In genomic region chrX:1537716-1538090, GRCh38 we compare ENCODE assay signal across 12 cellular contexts. TPM values are rescaled to one million over a fixed set of nuclear protein-coding genes. Genes with fewer than 3 reads are reported as not detected.
DNase-seq lines count a peak whose midpoint lies in the region; ATAC-seq and TF ChIP-seq lines count a peak whose summit lies in the region.
"Not testable (repeated sequence)": the region's sequence is repeated elsewhere in the genome, so short reads cannot be mapped to it uniquely, and the experiment has no call there.
"Had no signal": no experiment of that assay in that cellular context is flagged by ENCODE, and none has a peak within 500 bp of the region (broad histone marks: within the 10 kb centered on the region; RNA-seq: fewer than 3 reads in every experiment).

No MANE protein-coding gene starts in this region.

- peak overlapping the region; percentile 96 for H3K27ac ChIP-seq in DND-41 (ENCODE audit: low read length)
- peak overlapping the region; percentile 79 for H3K27ac ChIP-seq in effector memory CD4-positive, alpha-beta T cell (ENCODE audit: insufficient read depth, low read length, poor library complexity, severe bottlenecking)
- H3K27ac ChIP-seq in skin epidermis = peak overlapping the region in 14 of 21 experiments; percentile 28 to 92 (median 64)
- peak overlapping the region; percentile 45 to 86 (median 70) for H3K27ac ChIP-seq in upper lobe of left lung

- peak overlapping the region; percentile 79 for H2AFZ ChIP-seq in DND-41 (ENCODE audit: low read depth, low read length)

- WGBS in upper lobe of left lung, 2 donors = 65 to 66% methylated on average over 7 of the region's 7 CpGs

- not testable (repeated sequence) for DNase-seq in DND-41; NB4 (ENCODE audit: low read depth); activated CD4-positive, alpha-beta T cell treated with anti-CD3 and anti-CD28 coated beads for 36 hours; effector memory CD4-positive, alpha-beta T cell; upper lobe of left lung

- TF ChIP-seq EP300 in upper lobe of left lung (IDR thresholded peaks at IDR 0.05) = not testable (repeated sequence)

- H3K4me1 ChIP-seq in DND-41 (ENCODE audit: insufficient read depth, low read length) (peaks cover 32% of the 10 kb centered on the region), mononuclear cell (ENCODE audit: insufficient read depth, low read length) (peaks cover 22% of the 10 kb centered on the region)
- not testable (repeated sequence) for H3K4me1 ChIP-seq in effector memory CD4-positive, alpha-beta T cell (ENCODE audit: control insufficient read depth, insufficient read depth, low read length, poor library complexity, severe bottlenecking); upper lobe of left lung

- H3K4me2 ChIP-seq in DND-41 (ENCODE audit: insufficient read depth, low read length) = peak overlapping the region; percentile 98

- not testable (repeated sequence) for H3K9me3 Mint-ChIP-seq in activated CD4-positive, alpha-beta T cell treated with anti-CD3 and anti-CD28 coated beads for 36 hours (ENCODE audit: low read depth); activated naive CD4-positive, alpha-beta T cell treated with anti-CD3 and anti-CD28 coated beads, Interleukin-2, amount 50 U/mL, for 24 hours

- peaks cover 12% of the 10 kb centered on the region for H3K36me3 ChIP-seq in DND-41 (ENCODE audit: insufficient read depth, low read length)
- not testable (repeated sequence) for H3K36me3 ChIP-seq in effector memory CD4-positive, alpha-beta T cell (ENCODE audit: control insufficient read depth, insufficient read depth, low read length); upper lobe of left lung

- H3K9ac ChIP-seq in DND-41 (ENCODE audit: low read depth, low read length) = peak overlapping the region; percentile 89

- POLR2A ChIA-PET in activated CD4-positive, alpha-beta T cell treated with anti-CD3 and anti-CD28 coated beads for 36 hours (lab: Charles Lee) = not testable (repeated sequence)

- H3K4me3 ChIP-seq in DND-41 (ENCODE audit: low read depth in 1 of 2, low read length in 2 of 2) = peak overlapping the region; percentile 87 to 99; a peak in 3 of 4 replicates
- H3K4me3 ChIP-seq in NB4 (ENCODE audit: low read depth, low read length) = peak overlapping the region; percentile 93
- peak overlapping the region; percentile 71 for H3K4me3 ChIP-seq in effector memory CD4-positive, alpha-beta T cell (ENCODE audit: insufficient read depth, low read depth, low read length, poor library complexity, severe bottlenecking)
- H3K4me3 ChIP-seq in mononuclear cell (ENCODE audit: low read length) = peak overlapping the region; percentile 98
- H3K4me3 ChIP-seq in skin epidermis = peak overlapping the region in 2 of 7 experiments; percentile 37 to 41
- peak overlapping the region in 2 of 4 donors; percentile 48 to 49 for H3K4me3 ChIP-seq in upper lobe of left lung

- peak overlapping the region; percentile 93 for H3K27ac Mint-ChIP-seq in activated CD4-positive, alpha-beta T cell treated with anti-CD3 and anti-CD28 coated beads for 36 hours
- H3K27ac Mint-ChIP-seq in activated naive CD4-positive, alpha-beta T cell treated with anti-CD3 and anti-CD28 coated beads, Interleukin-2, amount 50 U/mL, for 24 hours = peak overlapping the region; percentile 97

- peaks cover 12% of the 10 kb centered on the region for H3K4me1 Mint-ChIP-seq in activated CD4-positive, alpha-beta T cell treated with anti-CD3 and anti-CD28 coated beads for 36 hours
- H3K4me1 Mint-ChIP-seq in activated naive CD4-positive, alpha-beta T cell treated with anti-CD3 and anti-CD28 coated beads, Interleukin-2, amount 50 U/mL, for 24 hours = peaks cover 28% of the 10 kb centered on the region

- H3K36me3 Mint-ChIP-seq in activated CD4-positive, alpha-beta T cell treated with anti-CD3 and anti-CD28 coated beads for 36 hours (ENCODE audit: low read depth); activated naive CD4-positive, alpha-beta T cell treated with anti-CD3 and anti-CD28 coated beads, Interleukin-2, amount 50 U/mL, for 24 hours: not testable (repeated sequence)

- H3K27me3 Mint-ChIP-seq in activated CD4-positive, alpha-beta T cell treated with anti-CD3 and anti-CD28 coated beads for 36 hours; activated naive CD4-positive, alpha-beta T cell treated with anti-CD3 and anti-CD28 coated beads, Interleukin-2, amount 50 U/mL, for 24 hours: not testable (repeated sequence)

- intact Hi-C loops in activated CD4-positive, alpha-beta T cell treated with anti-CD3 and anti-CD28 coated beads for 36 hours (cut with DNase I, micrococcal nuclease) = loop anchor here (1.0 to 10.0 kb wide), 12 partner anchors 44 to 1155 kb away; partner anchors contain the start of genes AKAP17A (in 2 of the 2), CD99 (in 1 of the 2) and PPP2R3B (in 1 of the 2)

- CTCF ChIA-PET in activated CD4-positive, alpha-beta T cell treated with anti-CD3 and anti-CD28 coated beads for 36 hours (lab: Charles Lee) = not testable (repeated sequence)

- H4K20me1 ChIP-seq in DND-41 (ENCODE audit: insufficient read depth, low read length) = peaks cover 13% of the 10 kb centered on the region

- TF ChIP-seq POLR2A in NB4 (IDR thresholded peaks at IDR 0.05; ENCODE audit: extremely low read depth, insufficient read length); upper lobe of left lung (IDR thresholded peaks at IDR 0.05): not testable (repeated sequence)

- TF ChIP-seq CTCF in DND-41 (IDR thresholded peaks at IDR 0.05; ENCODE audit: borderline replicate concordance, extremely low read depth, low read length, poor library complexity, severe bottlenecking); NB4 (IDR thresholded peaks at IDR 0.05; ENCODE audit: low read depth, low read length); upper lobe of left lung (IDR thresholded peaks at IDR 0.05): not testable (repeated sequence)

- ATAC-seq in DND-41 (ENCODE audit: insufficient read depth, low read depth); activated CD4-positive, alpha-beta T cell treated with anti-CD3 and anti-CD28 coated beads for 36 hours; upper lobe of left lung (ENCODE audit: low FRiP score in 2 of 2): not testable (repeated sequence)

- not testable (repeated sequence) for H3K27me3 ChIP-seq in DND-41 (ENCODE audit: insufficient read depth, low read length, poor library complexity); effector memory CD4-positive, alpha-beta T cell (replicated peaks; ENCODE audit: control insufficient read depth, insufficient read depth, low read length, poor library complexity, severe bottlenecking); mononuclear cell (ENCODE audit: insufficient read depth, low read length); upper lobe of left lung

- not testable (repeated sequence) for H3K9me3 ChIP-seq in DND-41 (ENCODE audit: insufficient read depth, low read length, severe bottlenecking); effector memory CD4-positive, alpha-beta T cell (ENCODE audit: control insufficient read depth, low read length); mononuclear cell (ENCODE audit: low read depth, low read length); upper lobe of left lung

- peak overlapping the region; percentile 87 for H3K4me3 Mint-ChIP-seq in activated CD4-positive, alpha-beta T cell treated with anti-CD3 and anti-CD28 coated beads for 36 hours
- peak overlapping the region; percentile 91 for H3K4me3 Mint-ChIP-seq in activated naive CD4-positive, alpha-beta T cell treated with anti-CD3 and anti-CD28 coated beads, Interleukin-2, amount 50 U/mL, for 24 hours

- H3K79me2 ChIP-seq in DND-41 (ENCODE audit: insufficient read depth, low read length) = peaks cover 32% of the 10 kb centered on the region

RNA-seq across cellular contexts. Expression of gene P2RY8, which starts 0.7 kb away (rescaled TPM):
- total RNA-seq in activated CD4-positive, alpha-beta T cell treated with anti-CD3 and anti-CD28 coated beads for 36 hours = 10 to 100 TPM; 19.8 to 21.2 TPM
- total RNA-seq in mononuclear cell = 75.1 TPM
- 1 to 10 TPM; 1.7 to 4.4 (median 3.3) TPM for total RNA-seq in upper lobe of left lung
- total RNA-seq: GM23338, mammary epithelial cell, neural crest cell, SK-MEL-5 had no signal

RNA-seq across cellular contexts. Expression of gene AKAP17A, which starts 53.7 kb away (rescaled TPM):
- total RNA-seq in activated CD4-positive, alpha-beta T cell treated with anti-CD3 and anti-CD28 coated beads for 36 hours = 10 to 100 TPM; 49.7 to 51.2 TPM
- 73.0 TPM for total RNA-seq in mononuclear cell
- 100 to 1,000 TPM in 2 of 6 donors, 10 to 100 TPM in 4; 40.9 to 193 (median 52.4) TPM for total RNA-seq in upper lobe of left lung
